In genomic region chr3:35473956-35474355, GRCh38 we compare ENCODE assay signal across 29 cellular contexts.
DNase-seq lines count a peak whose midpoint lies in the region; ATAC-seq lines count a peak whose summit lies in the region.
"Had no signal": no experiment of that assay in that cellular context is flagged by ENCODE, and none has a peak within 500 bp of the region (broad histone marks: within the 10 kb centered on the region; RNA-seq: fewer than 3 reads in every experiment).

No MANE protein-coding gene starts in this region.

- no peaks in the 10 kb centered on the region for H3K36me3 Mint-ChIP-seq in naive thymus-derived CD4-positive, alpha-beta T cell
- H3K36me3 Mint-ChIP-seq: CD14-positive monocyte; CD4-positive, alpha-beta memory T cell; CD4-positive, CD25-positive, alpha-beta regulatory T cell; CD8-positive, alpha-beta memory T cell; CD8-positive, alpha-beta T cell had no signal

- peak; percentile 63 for ATAC-seq in left lobe of liver
- ATAC-seq in naive thymus-derived CD4-positive, alpha-beta T cell, result no peak
- ATAC-seq: A549; CD8-positive, alpha-beta T cell had no signal

- no peak overlapping the region for H3K4me3 Mint-ChIP-seq in naive thymus-derived CD4-positive, alpha-beta T cell
- H3K4me3 Mint-ChIP-seq: B cell; CD14-positive monocyte; CD4-positive, alpha-beta memory T cell; CD4-positive, alpha-beta T cell; CD4-positive, CD25-positive, alpha-beta regulatory T cell; CD8-positive, alpha-beta memory T cell; CD8-positive, alpha-beta T cell had no signal

- CTCF ChIA-PET in naive thymus-derived CD4-positive, alpha-beta T cell (lab: Charles Lee), result no interaction called here

- intact Hi-C loops in naive thymus-derived CD4-positive, alpha-beta T cell (cut with micrococcal nuclease), result no loop called here

- no peaks in the 10 kb centered on the region for H3K4me1 ChIP-seq in naive thymus-derived CD4-positive, alpha-beta T cell (ENCODE audit: control insufficient read depth in 2 of 2, insufficient read depth in 2 of 2, low read length in 2 of 2)
- H3K4me1 ChIP-seq: A549; BE2C; BLaER1; BLaER1 treated with 17β-estradiol and CSF1 and Interleukin-3, amounts not matched to agents 10 nM and 100 nM; Caco-2 had no signal

- no peaks in the 10 kb centered on the region for H3K27me3 Mint-ChIP-seq in naive thymus-derived CD4-positive, alpha-beta T cell
- H3K27me3 Mint-ChIP-seq: B cell; CD4-positive, alpha-beta memory T cell; CD4-positive, alpha-beta T cell; CD4-positive, CD25-positive, alpha-beta regulatory T cell; CD8-positive, alpha-beta memory T cell had no signal

- H3K4me3 ChIP-seq in naive thymus-derived CD4-positive, alpha-beta T cell (ENCODE audit: low read length), result no peak overlapping the region
- H3K4me3 ChIP-seq: A549; BLaER1; BLaER1 treated with 17β-estradiol and CSF1 and Interleukin-3, amounts not matched to agents 10 nM and 100 nM had no signal

- no peak overlapping the region for H3K27ac ChIP-seq in naive thymus-derived CD4-positive, alpha-beta T cell (ENCODE audit: low read depth, low read length)
- H3K27ac ChIP-seq: 22Rv1; A549; BLaER1; BLaER1 treated with 17β-estradiol and CSF1 and Interleukin-3, amounts not matched to agents 10 nM and 100 nM; C4-2B had no signal

- H3K36me3 ChIP-seq in naive thymus-derived CD4-positive, alpha-beta T cell (ENCODE audit: control insufficient read depth in 2 of 3, insufficient read depth in 3 of 3, low read length in 3 of 3), result no peaks in the 10 kb centered on the region
- H3K36me3 ChIP-seq: BE2C; BLaER1; BLaER1 treated with 17β-estradiol and CSF1 and Interleukin-3, amounts not matched to agents 10 nM and 100 nM had no signal

- no peaks in the 10 kb centered on the region for H3K27me3 ChIP-seq in naive thymus-derived CD4-positive, alpha-beta T cell (ENCODE audit: control insufficient read depth in 2 of 2, insufficient read depth in 2 of 2, low read length in 2 of 2)
- H3K27me3 ChIP-seq: BE2C; BLaER1; BLaER1 treated with 17β-estradiol and CSF1 and Interleukin-3, amounts not matched to agents 10 nM and 100 nM had no signal

- no peaks in the 10 kb centered on the region for H3K9me3 ChIP-seq in naive thymus-derived CD4-positive, alpha-beta T cell (ENCODE audit: control insufficient read depth in 2 of 3, low read length in 3 of 3)
- H3K9me3 ChIP-seq: A549, BE2C, BLaER1, Caco-2 had no signal

- no peaks in the 10 kb centered on the region for H3K4me1 Mint-ChIP-seq in naive thymus-derived CD4-positive, alpha-beta T cell
- H3K4me1 Mint-ChIP-seq: B cell; CD14-positive monocyte; CD4-positive, alpha-beta memory T cell; CD4-positive, CD25-positive, alpha-beta regulatory T cell; CD8-positive, alpha-beta memory T cell had no signal

- POLR2A ChIA-PET in naive thymus-derived CD4-positive, alpha-beta T cell (lab: Charles Lee), result no interaction called here

- H3K9me3 Mint-ChIP-seq in naive thymus-derived CD4-positive, alpha-beta T cell, result peaks cover 0 to 22% (median 6%) of the 10 kb centered on the region in 11 donors

- no peak overlapping the region for H3K27ac Mint-ChIP-seq in naive thymus-derived CD4-positive, alpha-beta T cell
- H3K27ac Mint-ChIP-seq: B cell; CD14-positive monocyte; CD4-positive, alpha-beta memory T cell; CD4-positive, alpha-beta T cell; CD4-positive, CD25-positive, alpha-beta regulatory T cell; CD8-positive, alpha-beta memory T cell; CD8-positive, alpha-beta T cell had no signal

- no peak for DNase-seq in left lobe of liver (ENCODE audit: low spot score)
- DNase-seq in naive thymus-derived CD4-positive, alpha-beta T cell, result no peak
- DNase-seq: 8988T; ACHN; AML-193; BE2C; C1 segment of cervical spinal cord; Caco-2; Calu3; CD4-positive, alpha-beta memory T cell; CD4-positive, alpha-beta T cell; CD4-positive, CD25-positive, alpha-beta regulatory T cell; CD8-positive, alpha-beta memory T cell; CD8-positive, alpha-beta T cell; COR-L47; DMS 273 treated with DMSO at 0.1 percent for 48 hours; DMS153; DMS53; DMS79; DMS79 treated with DMSO at 0.1 percent for 48 hours; DND-41; EL had no signal
